Comparison of ENCODE assay signal across 26 cellular contexts in the genomic region with DNA sequence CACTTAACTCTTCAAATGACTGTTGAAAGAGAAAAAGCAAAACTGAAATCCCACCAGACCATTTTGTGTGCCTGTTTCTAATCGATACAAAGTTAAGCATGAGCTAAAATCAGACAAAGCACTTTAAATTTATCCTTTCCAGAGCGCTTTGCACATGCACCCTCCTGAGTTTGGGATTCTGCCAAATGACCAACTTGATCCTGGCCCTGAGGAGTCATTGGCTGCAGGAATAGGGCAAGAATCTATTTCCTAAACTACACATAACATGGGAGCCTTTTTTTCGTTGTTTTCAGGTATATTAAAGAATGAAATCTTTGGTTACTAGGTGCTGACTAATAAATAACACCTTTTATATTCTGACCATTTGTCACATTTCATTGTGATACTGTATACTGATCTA.
"Had no signal": no experiment of that assay in that cellular context is flagged by ENCODE, and none has a peak within 500 bp of the region (broad histone marks: within the 10 kb centered on the region; RNA-seq: fewer than 3 reads in every experiment).

No MANE protein-coding gene starts in this region.

- DNase-seq: activated CD4-positive, alpha-beta T cell treated with anti-CD3 and anti-CD28 coated beads for 48 hours; activated CD4-positive, alpha-beta T cell treated with anti-CD3 and anti-CD28 coated beads, Interleukin-2, amount 50 U/mL, for 4 hours; activated CD4-positive, CD25-positive, alpha-beta regulatory T cell treated with anti-CD3 and anti-CD28 coated beads, Interleukin-2, amount 50 U/mL, for 72 hours; activated CD8-positive, alpha-beta memory T cell treated with anti-CD3 and anti-CD28 coated beads, Interleukin-2, amount 50 U/mL, for 48 hours; activated CD8-positive, alpha-beta T cell treated with anti-CD3 and anti-CD28 coated beads, Interleukin-2, amount 10 ng/mL, durations not matched to agents 7 days and 5 days; activated naive CD8-positive, alpha-beta T cell treated with anti-CD3 and anti-CD28 coated beads, Interleukin-2, amount 50 U/mL, for 24 hours; activated T-cell treated with anti-CD3 and anti-CD28 coated beads, Interleukin-2, amount 50 U/mL, for 1 hour; amniotic stem cell; brain microvascular endothelial cell; cerebellar nuclear complex; colonic mucosa; KG1; MV-4-11; NCI-H1092 treated with DMSO at 0.1 percent for 48 hours; NCI-H1436 treated with DMSO at 0.1 percent for 48 hours; NCI-H187; NCI-H2171 treated with DMSO at 0.1 percent for 48 hours; NCI-H345; NCI-H510A; NCI-H526 treated with DMSO at 0.1 percent for 48 hours; SIG-M5; T-helper 17 cell; T-helper 9 cell had no signal

- H3K4me1 Mint-ChIP-seq: activated naive CD8-positive, alpha-beta T cell treated with anti-CD3 and anti-CD28 coated beads, Interleukin-2, amount 50 U/mL, for 24 hours; T-helper 17 cell had no signal

- H3K27ac Mint-ChIP-seq: activated CD8-positive, alpha-beta T cell treated with anti-CD3 and anti-CD28 coated beads, Interleukin-2, amount 10 ng/mL, durations not matched to agents 7 days and 5 days; activated naive CD4-positive, alpha-beta T cell treated with anti-CD3 and anti-CD28 coated beads, Interleukin-2, amount 50 U/mL, for 72 hours; activated naive CD8-positive, alpha-beta T cell treated with anti-CD3 and anti-CD28 coated beads, Interleukin-2, amount 50 U/mL, for 24 hours; T-helper 17 cell; WTC11 had no signal

- H3K4me1 ChIP-seq: ascending aorta, colonic mucosa had no signal

- H3K27me3 ChIP-seq: ascending aorta, brain microvascular endothelial cell, colonic mucosa had no signal

- H3K36me3 Mint-ChIP-seq: activated naive CD4-positive, alpha-beta T cell treated with anti-CD3 and anti-CD28 coated beads, Interleukin-2, amount 50 U/mL, for 72 hours; WTC11 had no signal

- H3K9me3 Mint-ChIP-seq: activated naive CD4-positive, alpha-beta T cell treated with anti-CD3 and anti-CD28 coated beads, Interleukin-2, amount 50 U/mL, for 72 hours; activated naive CD8-positive, alpha-beta T cell treated with anti-CD3 and anti-CD28 coated beads, Interleukin-2, amount 50 U/mL, for 24 hours; WTC11 had no signal

- H3K4me3 Mint-ChIP-seq: activated CD8-positive, alpha-beta T cell treated with anti-CD3 and anti-CD28 coated beads, Interleukin-2, amount 10 ng/mL, durations not matched to agents 7 days and 5 days; activated naive CD8-positive, alpha-beta T cell treated with anti-CD3 and anti-CD28 coated beads, Interleukin-2, amount 50 U/mL, for 24 hours; T-helper 17 cell; WTC11 had no signal

- ATAC-seq: activated CD8-positive, alpha-beta T cell treated with anti-CD3 and anti-CD28 coated beads, Interleukin-2, amount 10 ng/mL, durations not matched to agents 7 days and 5 days; activated naive CD4-positive, alpha-beta T cell treated with anti-CD3 and anti-CD28 coated beads, Interleukin-2, amount 50 U/mL, for 72 hours; activated naive CD8-positive, alpha-beta T cell treated with anti-CD3 and anti-CD28 coated beads, Interleukin-2, amount 50 U/mL, for 24 hours; T-helper 17 cell; WTC11 had no signal

- H3K27me3 Mint-ChIP-seq: activated naive CD8-positive, alpha-beta T cell treated with anti-CD3 and anti-CD28 coated beads, Interleukin-2, amount 50 U/mL, for 24 hours; T-helper 17 cell had no signal

- H3K27ac ChIP-seq: ascending aorta, brain microvascular endothelial cell, colonic mucosa had no signal

- H3K9me3 ChIP-seq: ascending aorta, colonic mucosa had no signal

- H3K4me3 ChIP-seq: ascending aorta, colonic mucosa had no signal

- H3K36me3 ChIP-seq: brain microvascular endothelial cell, colonic mucosa had no signal
